Comparison of ENCODE assay signal across 2 cellular contexts in the genomic region with DNA sequence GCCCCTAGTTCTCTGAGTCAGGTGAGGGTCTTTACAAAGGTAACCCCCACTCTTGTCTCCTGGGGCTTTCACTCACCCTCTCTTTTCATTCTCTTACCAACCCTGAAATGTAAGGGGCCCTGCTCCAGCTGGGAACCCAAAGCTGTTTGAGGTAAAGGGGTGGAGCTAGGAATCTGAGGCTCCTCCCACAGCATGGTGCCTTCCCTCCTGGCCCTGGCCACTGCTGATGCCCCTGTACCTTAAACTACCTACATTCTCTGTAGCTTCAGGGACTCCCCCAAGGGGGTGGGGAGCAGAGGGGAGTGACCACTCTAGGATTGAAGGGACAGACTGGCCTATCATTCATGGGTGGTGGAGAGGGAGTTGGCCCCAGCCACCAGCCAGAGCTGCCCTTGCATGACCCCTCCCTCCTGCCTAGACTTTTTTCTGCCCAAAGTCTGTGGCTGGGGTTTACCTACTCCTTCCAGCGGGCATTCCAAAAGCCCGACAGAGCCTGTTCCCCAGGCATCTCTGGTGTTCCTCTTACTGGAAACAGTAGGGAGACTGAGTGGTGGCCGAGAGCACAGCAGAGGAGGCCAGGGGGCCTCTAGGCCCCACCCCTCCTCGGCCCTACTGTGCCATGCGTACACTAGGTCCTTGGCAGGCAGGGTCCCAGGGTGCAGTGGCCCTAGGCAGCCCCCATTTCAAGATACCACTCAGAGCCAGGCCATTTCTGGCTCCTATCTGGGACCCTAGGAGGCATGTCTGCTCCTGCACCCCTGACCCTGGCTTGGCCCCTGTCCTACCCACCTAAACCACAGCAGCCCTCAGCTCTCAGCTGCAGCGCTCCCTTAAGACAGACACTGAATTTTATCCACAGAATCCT.
TF ChIP-seq lines count a peak whose summit lies in the region.

No MANE protein-coding gene starts in this region.

TF ChIP-seq in SK-N-SH, 30 proteins besides CTCF, POLR2A, EP300 and RAD21 (continued from another document):
- TF ChIP-seq, protein P1, sequence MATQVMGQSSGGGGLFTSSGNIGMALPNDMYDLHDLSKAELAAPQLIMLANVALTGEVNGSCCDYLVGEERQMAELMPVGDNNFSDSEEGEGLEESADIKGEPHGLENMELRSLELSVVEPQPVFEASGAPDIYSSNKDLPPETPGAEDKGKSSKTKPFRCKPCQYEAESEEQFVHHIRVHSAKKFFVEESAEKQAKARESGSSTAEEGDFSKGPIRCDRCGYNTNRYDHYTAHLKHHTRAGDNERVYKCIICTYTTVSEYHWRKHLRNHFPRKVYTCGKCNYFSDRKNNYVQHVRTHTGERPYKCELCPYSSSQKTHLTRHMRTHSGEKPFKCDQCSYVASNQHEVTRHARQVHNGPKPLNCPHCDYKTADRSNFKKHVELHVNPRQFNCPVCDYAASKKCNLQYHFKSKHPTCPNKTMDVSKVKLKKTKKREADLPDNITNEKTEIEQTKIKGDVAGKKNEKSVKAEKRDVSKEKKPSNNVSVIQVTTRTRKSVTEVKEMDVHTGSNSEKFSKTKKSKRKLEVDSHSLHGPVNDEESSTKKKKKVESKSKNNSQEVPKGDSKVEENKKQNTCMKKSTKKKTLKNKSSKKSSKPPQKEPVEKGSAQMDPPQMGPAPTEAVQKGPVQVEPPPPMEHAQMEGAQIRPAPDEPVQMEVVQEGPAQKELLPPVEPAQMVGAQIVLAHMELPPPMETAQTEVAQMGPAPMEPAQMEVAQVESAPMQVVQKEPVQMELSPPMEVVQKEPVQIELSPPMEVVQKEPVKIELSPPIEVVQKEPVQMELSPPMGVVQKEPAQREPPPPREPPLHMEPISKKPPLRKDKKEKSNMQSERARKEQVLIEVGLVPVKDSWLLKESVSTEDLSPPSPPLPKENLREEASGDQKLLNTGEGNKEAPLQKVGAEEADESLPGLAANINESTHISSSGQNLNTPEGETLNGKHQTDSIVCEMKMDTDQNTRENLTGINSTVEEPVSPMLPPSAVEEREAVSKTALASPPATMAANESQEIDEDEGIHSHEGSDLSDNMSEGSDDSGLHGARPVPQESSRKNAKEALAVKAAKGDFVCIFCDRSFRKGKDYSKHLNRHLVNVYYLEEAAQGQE (IDR thresholded peaks at IDR 0.05; ENCODE audit: low read depth, low read length), result no peak
- TF ChIP-seq ELF1 (IDR thresholded peaks at IDR 0.05) (no peak), TEAD4 (IDR thresholded peaks at IDR 0.05; ENCODE audit: borderline replicate concordance, insufficient read depth) (no peak), MXI1 (IDR thresholded peaks at IDR 0.05; ENCODE audit: low read depth, low read length) (no peak), FOSL2 (IDR thresholded peaks at IDR 0.05; ENCODE audit: borderline replicate concordance, low read depth) (no peak), FOXJ3 (CRISPR knock-in tag; IDR thresholded peaks at IDR 0.05) (no peak), GABPA (IDR thresholded peaks at IDR 0.05; ENCODE audit: low read depth) (no peak), MEF2A (IDR thresholded peaks at IDR 0.05; ENCODE audit: borderline replicate concordance, low read depth) (no peak), NRF1 (IDR thresholded peaks at IDR 0.05; ENCODE audit: low read depth, low read length) (no peak), RXRA (IDR thresholded peaks at IDR 0.05; ENCODE audit: borderline replicate concordance, low read depth) (no peak), YY1 (IDR thresholded peaks at IDR 0.05; ENCODE audit: low read depth) (no peak)
- TF ChIP-seq, protein P2, sequence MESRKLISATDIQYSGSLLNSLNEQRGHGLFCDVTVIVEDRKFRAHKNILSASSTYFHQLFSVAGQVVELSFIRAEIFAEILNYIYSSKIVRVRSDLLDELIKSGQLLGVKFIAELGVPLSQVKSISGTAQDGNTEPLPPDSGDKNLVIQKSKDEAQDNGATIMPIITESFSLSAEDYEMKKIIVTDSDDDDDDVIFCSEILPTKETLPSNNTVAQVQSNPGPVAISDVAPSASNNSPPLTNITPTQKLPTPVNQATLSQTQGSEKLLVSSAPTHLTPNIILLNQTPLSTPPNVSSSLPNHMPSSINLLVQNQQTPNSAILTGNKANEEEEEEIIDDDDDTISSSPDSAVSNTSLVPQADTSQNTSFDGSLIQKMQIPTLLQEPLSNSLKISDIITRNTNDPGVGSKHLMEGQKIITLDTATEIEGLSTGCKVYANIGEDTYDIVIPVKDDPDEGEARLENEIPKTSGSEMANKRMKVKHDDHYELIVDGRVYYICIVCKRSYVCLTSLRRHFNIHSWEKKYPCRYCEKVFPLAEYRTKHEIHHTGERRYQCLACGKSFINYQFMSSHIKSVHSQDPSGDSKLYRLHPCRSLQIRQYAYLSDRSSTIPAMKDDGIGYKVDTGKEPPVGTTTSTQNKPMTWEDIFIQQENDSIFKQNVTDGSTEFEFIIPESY (IDR thresholded peaks at IDR 0.05; ENCODE audit: borderline replicate concordance, low read depth), result no peak
- TF ChIP-seq, protein P3, sequence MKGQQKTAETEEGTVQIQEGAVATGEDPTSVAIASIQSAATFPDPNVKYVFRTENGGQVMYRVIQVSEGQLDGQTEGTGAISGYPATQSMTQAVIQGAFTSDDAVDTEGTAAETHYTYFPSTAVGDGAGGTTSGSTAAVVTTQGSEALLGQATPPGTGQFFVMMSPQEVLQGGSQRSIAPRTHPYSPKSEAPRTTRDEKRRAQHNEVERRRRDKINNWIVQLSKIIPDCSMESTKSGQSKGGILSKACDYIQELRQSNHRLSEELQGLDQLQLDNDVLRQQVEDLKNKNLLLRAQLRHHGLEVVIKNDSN (IDR thresholded peaks at IDR 0.05; ENCODE audit: borderline replicate concordance, low read depth), result no peak
- TF ChIP-seq, protein P4, sequence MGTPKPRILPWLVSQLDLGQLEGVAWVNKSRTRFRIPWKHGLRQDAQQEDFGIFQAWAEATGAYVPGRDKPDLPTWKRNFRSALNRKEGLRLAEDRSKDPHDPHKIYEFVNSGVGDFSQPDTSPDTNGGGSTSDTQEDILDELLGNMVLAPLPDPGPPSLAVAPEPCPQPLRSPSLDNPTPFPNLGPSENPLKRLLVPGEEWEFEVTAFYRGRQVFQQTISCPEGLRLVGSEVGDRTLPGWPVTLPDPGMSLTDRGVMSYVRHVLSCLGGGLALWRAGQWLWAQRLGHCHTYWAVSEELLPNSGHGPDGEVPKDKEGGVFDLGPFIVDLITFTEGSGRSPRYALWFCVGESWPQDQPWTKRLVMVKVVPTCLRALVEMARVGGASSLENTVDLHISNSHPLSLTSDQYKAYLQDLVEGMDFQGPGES (IDR thresholded peaks at IDR 0.05; ENCODE audit: low read depth, low read length), result no peak
- TF ChIP-seq, protein P5, sequence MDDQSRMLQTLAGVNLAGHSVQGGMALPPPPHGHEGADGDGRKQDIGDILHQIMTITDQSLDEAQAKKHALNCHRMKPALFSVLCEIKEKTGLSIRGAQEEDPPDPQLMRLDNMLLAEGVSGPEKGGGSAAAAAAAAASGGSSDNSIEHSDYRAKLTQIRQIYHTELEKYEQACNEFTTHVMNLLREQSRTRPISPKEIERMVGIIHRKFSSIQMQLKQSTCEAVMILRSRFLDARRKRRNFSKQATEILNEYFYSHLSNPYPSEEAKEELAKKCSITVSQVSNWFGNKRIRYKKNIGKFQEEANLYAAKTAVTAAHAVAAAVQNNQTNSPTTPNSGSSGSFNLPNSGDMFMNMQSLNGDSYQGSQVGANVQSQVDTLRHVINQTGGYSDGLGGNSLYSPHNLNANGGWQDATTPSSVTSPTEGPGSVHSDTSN (IDR thresholded peaks at IDR 0.05), result no peak
TF ChIP-seq in SK-N-SH: peak in this region for 0.

TF ChIP-seq in SK-N-SH treated with all-trans-retinoic acid at 6 μM for 48 hours, 23 proteins besides CTCF, POLR2A, EP300 and RAD21 (continued from another document):
- no peak for TF ChIP-seq GLIS3 (CRISPR knock-in tag; IDR thresholded peaks at IDR 0.05)
- no peak for TF ChIP-seq ZFP3 (CRISPR knock-in tag; IDR thresholded peaks at IDR 0.05)
- no peak for TF ChIP-seq ARNTL (CRISPR knock-in tag; IDR thresholded peaks at IDR 0.05; ENCODE audit: borderline replicate concordance, low read depth)
- no peak for TF ChIP-seq TCF4 (CRISPR knock-in tag; IDR thresholded peaks at IDR 0.05; ENCODE audit: borderline replicate concordance)
- no peak for TF ChIP-seq ZNF8 (CRISPR knock-in tag; IDR thresholded peaks at IDR 0.05)
- no peak for TF ChIP-seq CSDC2 (CRISPR knock-in tag; IDR thresholded peaks at IDR 0.05)
